In genomic region chr2:69683170-69683971, GRCh38 we compare ENCODE assay signal across 8 cellular contexts. TPM values are rescaled to one million over a fixed set of nuclear protein-coding genes. Genes with fewer than 3 reads are reported as not detected.
DNase-seq lines count a peak whose midpoint lies in the region; ATAC-seq, FAIRE-seq and TF ChIP-seq lines count a peak whose summit lies in the region.

No MANE protein-coding gene starts in this region.

- H3K4me1 ChIP-seq in CD8-positive, alpha-beta T cell (ENCODE audit: insufficient read depth, low read length) = peaks cover 26% of the 10 kb centered on the region
- H3K4me1 ChIP-seq in pancreas (peaks cover 31 to 41% (median 36%) of the 10 kb centered on the region in 3 donors), OCI-LY7 (ENCODE audit: insufficient read depth, low read length, poor library complexity, severe bottlenecking) (no peaks in the 10 kb centered on the region)

- no peaks in the 10 kb centered on the region for H3K27me3 Mint-ChIP-seq in CD8-positive, alpha-beta T cell (ENCODE audit: low read depth)

- H3K36me3 Mint-ChIP-seq in CD8-positive, alpha-beta T cell = no peaks in the 10 kb centered on the region

- H3K4me2 ChIP-seq in OCI-LY7 (ENCODE audit: low read length) = no peak overlapping the region

- WGBS in pancreas, 2 donors = 25 to 34% methylated on average over 5 of the region's 5 CpGs

- no TSS peak for BruUV-seq in OCI-LY7 (replicated peaks; lab: Mats Ljungman, UMichigan)

- CTCF ChIA-PET in CD8-positive, alpha-beta T cell (lab: Charles Lee) = interaction anchor here (0.9 to 2.2 kb wide), 6 partner anchors 22 to 123 kb away, joined by 3 to 10 read pairs (median 4); no protein-coding TSS in a partner anchor
- CTCF ChIA-PET in OCI-LY7 (lab: Charles Lee; ENCODE audit: unreplicated experiment) = no interaction called here

- no peaks in the 10 kb centered on the region for H3K9me2 ChIP-seq in OCI-LY7 (ENCODE audit: insufficient read depth, low read length)

- no peak overlapping the region for H2AFZ ChIP-seq in OCI-LY7 (ENCODE audit: low read length)

- TF ChIP-seq CTCF in CD8-positive, alpha-beta T cell (IDR thresholded peaks at IDR 0.05) = no peak
- TF ChIP-seq CTCF in pancreas (IDR thresholded peaks at IDR 0.05) (no peak), OCI-LY7 (conservative IDR thresholded peaks at IDR 0.05; ENCODE audit: low read length) (no peak)

- H3K4me3 Mint-ChIP-seq in CD8-positive, alpha-beta T cell = peak overlapping the region; percentile 32

- peaks cover 4% of the 10 kb centered on the region for H3K36me3 ChIP-seq in CD8-positive, alpha-beta T cell (ENCODE audit: insufficient read depth, low read length)
- H3K36me3 ChIP-seq in pancreas (no peaks in the 10 kb centered on the region), OCI-LY7 (ENCODE audit: insufficient read depth, low read length) (no peaks in the 10 kb centered on the region)

- intact Hi-C loops in CD8-positive, alpha-beta T cell (cut with DNase I, micrococcal nuclease) = loop anchor here in 1 of 2 experiments (2.0 kb wide), 1 partner anchor 13 kb away; no protein-coding TSS in a partner anchor
- intact Hi-C loops in pancreas (cut with DNase I) (no loop called here), OCI-LY7 (cut with micrococcal nuclease; ENCODE audit: unreplicated experiment) (no loop called here)

- no peaks in the 10 kb centered on the region for H4K20me1 ChIP-seq in OCI-LY7 (ENCODE audit: insufficient read depth, low read length)

- no peak for ATAC-seq in CD8-positive, alpha-beta T cell
- ATAC-seq in pancreas (peak; percentile 40 to 73 (median 62)), HG03280 (IDR thresholded peaks at IDR 0.05; ENCODE audit: unreplicated experiment) (no peak)

- FAIRE-seq in endometrium (lab: Jason Lieb, UNC) (peak; percentile 86), pancreas (lab: Jason Lieb, UNC) (no peak)

- H3K9me3 ChIP-seq in CD8-positive, alpha-beta T cell (ENCODE audit: low read length) = no peaks in the 10 kb centered on the region
- H3K9me3 ChIP-seq in pancreas (no peaks in the 10 kb centered on the region), OCI-LY7 (ENCODE audit: low read length) (no peaks in the 10 kb centered on the region)

- DNase-seq in CD8-positive, alpha-beta T cell = no peak
- DNase-seq in pancreas = peak in 2 of 6 donors; percentile 44 to 51
- no peak for DNase-seq in OCI-LY7 (ENCODE audit: low spot score)
- DNase-seq in NCI-H146 (lab: John Stamatoyannopoulos, UW) = no peak
- no peak for DNase-seq in ureter (ENCODE audit: low spot score)

- H3K27ac ChIP-seq in CD8-positive, alpha-beta T cell (ENCODE audit: low read depth, low read length) = no peak overlapping the region
- H3K27ac ChIP-seq in pancreas (peak overlapping the region in 3 of 4 donors; percentile 34 to 87 (median 81)), OCI-LY7 (ENCODE audit: low read depth, low read length, poor library complexity, severe bottlenecking) (no peak overlapping the region)

- H3K4me3 ChIP-seq in CD8-positive, alpha-beta T cell (ENCODE audit: low read depth, low read length) = no peak overlapping the region
- H3K4me3 ChIP-seq in pancreas (no peak overlapping the region), OCI-LY7 (ENCODE audit: low read depth, low read length, poor library complexity, severe bottlenecking) (no peak overlapping the region)

- POLR2A ChIA-PET in CD8-positive, alpha-beta T cell (lab: Charles Lee) = interaction anchor here (0.8 to 1.8 kb wide), 4 partner anchors 10 to 39 kb away, joined by 3 to 21 read pairs (median 7); partner anchors contain the start of gene AAK1
- POLR2A ChIA-PET in OCI-LY7 (lab: Charles Lee) = interaction anchor here (0.9 kb wide), 1 partner anchor 13 kb away, joined by 3 read pairs; no protein-coding TSS in a partner anchor

- H3K9me3 Mint-ChIP-seq in CD8-positive, alpha-beta T cell = no peaks in the 10 kb centered on the region

- H3K27me3 ChIP-seq in CD8-positive, alpha-beta T cell (ENCODE audit: insufficient read depth, low read length) = no peaks in the 10 kb centered on the region
- no peaks in the 10 kb centered on the region for H3K27me3 ChIP-seq in pancreas

- peaks cover 59% of the 10 kb centered on the region for H3K4me1 Mint-ChIP-seq in CD8-positive, alpha-beta T cell (ENCODE audit: low read depth)

- no peaks in the 10 kb centered on the region for H3K79me2 ChIP-seq in OCI-LY7 (ENCODE audit: insufficient read depth, low read depth, low read length)

- H3K27ac Mint-ChIP-seq in CD8-positive, alpha-beta T cell = peak overlapping the region; percentile 86

TF ChIP-seq in PFSK-1, 5 proteins besides CTCF, POLR2A, EP300 and RAD21:
- TF ChIP-seq SIN3A (IDR thresholded peaks at IDR 0.05; ENCODE audit: borderline replicate concordance, insufficient read depth, low read length) (peak; percentile 22; the same call in 1 of the 2 replicates), FOXP2 (optimal IDR thresholded peaks at IDR 0.05; ENCODE audit: borderline replicate concordance, extremely low read depth, extremely low read length, insufficient read depth) (no peak), TAF1 (IDR thresholded peaks at IDR 0.05; ENCODE audit: borderline replicate concordance, insufficient read depth, low read length) (no peak), POLR2AphosphoS5 (IDR thresholded peaks at IDR 0.05; ENCODE audit: low read depth, low read length) (peak; percentile 75; the same call in 1 of the 2 replicates), REST (IDR thresholded peaks at IDR 0.05; ENCODE audit: insufficient read depth in 1 of 2, low read depth in 2 of 2, low read length in 2 of 2) (no peak; a peak in 1 of 4 replicates)

RNA-seq across cellular contexts. Expression of gene AAK1, which starts 39.8 kb away (rescaled TPM):
- 100 to 1,000 TPM; 156 to 174 TPM for total RNA-seq in CD8-positive, alpha-beta T cell
- 25.8 TPM for polyA plus RNA-seq in PFSK-1 (2012; ENCODE audit: insufficient read length, low read depth)
- total RNA-seq in pancreas (10 to 100 TPM; 26.3 to 45.1 (median 35.5) TPM), OCI-LY7 (2022) (8.3 and 8.7 TPM in 2 replicates), ureter (97.0 TPM)
- polyA plus RNA-seq in pancreas = 10 to 100 TPM; 20.6 to 27.8 TPM
- 2.3 and 8.5 TPM in 2 replicates for total RNA-seq in OCI-LY7 (2014; rRNA removed; shearing (Covaris generic))

RNA-seq across cellular contexts. Expression of gene ANXA4, which starts 58.6 kb away (rescaled TPM):
- 1 to 10 TPM; 2.9 TPM for total RNA-seq in CD8-positive, alpha-beta T cell
- 48.0 TPM for polyA plus RNA-seq in PFSK-1 (2012; ENCODE audit: insufficient read length, low read depth)
- total RNA-seq in pancreas (100 to 1,000 TPM; 338 to 762 (median 463) TPM), OCI-LY7 (2022) (3.5 and 3.6 TPM in 2 replicates), ureter (169 TPM)
- polyA plus RNA-seq in pancreas = 100 to 1,000 TPM; 215 to 540 TPM
- 0.38 and 0.72 TPM in 2 replicates for total RNA-seq in OCI-LY7 (2014; rRNA removed; shearing (Covaris generic))

Comparison
In these comparisons a context has a peak if more than half of its experiments do, and no peak if none do; other contexts are left out.
1. ATAC-seq: peak in pancreas (4 of 4); none in CD8-positive, alpha-beta T cell (single experiment) and HG03280 (single experiment).
2. H3K27ac ChIP-seq: peak in pancreas (3 of 4); none in CD8-positive, alpha-beta T cell (single experiment) and OCI-LY7 (single experiment).
3. RNA of gene ANXA4, which starts 58.6 kb away (total RNA-seq): 338 to 762 TPM in pancreas and 169 TPM in ureter (single experiment); 0.38 to 3.6 TPM in OCI-LY7 and 2.9 TPM in CD8-positive, alpha-beta T cell; every median in the first group is over 10 times any median in the second.